In genomic region chr16:19386555-19386954, GRCh38 we compare ENCODE assay signal across 33 cellular contexts. TPM values are rescaled to one million over a fixed set of nuclear protein-coding genes. Genes with fewer than 3 reads are reported as not detected.
"Had no signal": no experiment of that assay in that cellular context is flagged by ENCODE, and none has a peak within 500 bp of the region (broad histone marks: within the 10 kb centered on the region; RNA-seq: fewer than 3 reads in every experiment).

No MANE protein-coding gene starts in this region.

- H3K27me3 ChIP-seq: adrenal gland, body of pancreas, foreskin keratinocyte had no signal

- H3K27ac ChIP-seq: adrenal gland, body of pancreas, esophagus muscularis mucosa, foreskin keratinocyte, gastrocnemius medialis had no signal

- DNase-seq: activated CD4-positive, alpha-beta memory T cell treated with anti-CD3 and anti-CD28 coated beads for 36 hours; activated CD4-positive, alpha-beta T cell treated with anti-CD3 and anti-CD28 coated beads for 36 hours; activated CD4-positive, alpha-beta T cell treated with anti-CD3 and anti-CD28 coated beads, Interleukin-2, amount 10 ng/mL, durations not matched to agents 24 days and 14 days; activated CD4-positive, CD25-positive, alpha-beta regulatory T cell; activated CD4-positive, CD25-positive, alpha-beta regulatory T cell treated with anti-CD3 and anti-CD28 coated beads, Interleukin-2, amount 50 U/mL, for 72 hours; activated CD8-positive, alpha-beta memory T cell treated with anti-CD3 and anti-CD28 coated beads, Interleukin-2, amount 10 ng/mL, durations not matched to agents 7 days and 5 days; activated CD8-positive, alpha-beta memory T cell treated with anti-CD3 and anti-CD28 coated beads, Interleukin-2, amount 50 U/mL, for 4 hours; activated CD8-positive, alpha-beta T cell treated with anti-CD3 and anti-CD28 coated beads, Interleukin-2, amount 10 ng/mL, durations not matched to agents 7 days and 5 days; activated effector memory CD4-positive, alpha-beta T cell treated with anti-CD3 and anti-CD28 coated beads, Interleukin-2, amount 50 U/mL, for 16 hours; activated naive CD4-positive, alpha-beta T cell treated with anti-CD3 and anti-CD28 coated beads for 36 hours; activated naive CD8-positive, alpha-beta T cell treated with anti-CD3 and anti-CD28 coated beads for 36 hours; activated naive CD8-positive, alpha-beta T cell treated with anti-CD3 and anti-CD28 coated beads, Interleukin-2, amount 50 U/mL, for 24 hours; activated T-cell treated with anti-CD3 and anti-CD28 coated beads, Interleukin-2, amount 50 U/mL, for 1 hour; activated T-cell treated with anti-CD3 and anti-CD28 coated beads, Interleukin-2, amount 50 U/mL, for 48 hours; adrenal gland; amygdala; aorta; body of pancreas; caudate nucleus; cortex of kidney; dermis blood vessel endothelial cell; effector CD4-positive, alpha-beta T cell; effector memory CD8-positive, alpha-beta T cell; erythroblast; foreskin keratinocyte; gastrocnemius medialis; glutamatergic neuron; T-helper 2 cell had no signal

- H3K4me3 ChIP-seq: adrenal gland, body of pancreas, esophagus muscularis mucosa, gastrocnemius medialis had no signal

- H3K36me3 ChIP-seq: adrenal gland, esophagus muscularis mucosa, gastrocnemius medialis had no signal

- H3K4me1 ChIP-seq: adrenal gland, esophagus muscularis mucosa, gastrocnemius medialis had no signal

- H3K9me3 ChIP-seq: adrenal gland, body of pancreas, gastrocnemius medialis had no signal

RNA-seq across cellular contexts. Expression of gene TMC5, which starts 31.1 kb away (rescaled TPM):
- total RNA-seq: activated CD4-positive, alpha-beta memory T cell treated with anti-CD3 and anti-CD28 coated beads for 36 hours; activated CD4-positive, alpha-beta T cell treated with anti-CD3 and anti-CD28 coated beads for 36 hours; activated CD4-positive, alpha-beta T cell treated with anti-CD3 and anti-CD28 coated beads, Interleukin-2, amount 10 ng/mL, durations not matched to agents 24 days and 14 days; activated CD8-positive, alpha-beta memory T cell treated with anti-CD3 and anti-CD28 coated beads for 36 hours; activated CD8-positive, alpha-beta T cell treated with anti-CD3 and anti-CD28 coated beads, Interleukin-2, amount 10 ng/mL, durations not matched to agents 7 days and 5 days; activated naive CD4-positive, alpha-beta T cell treated with anti-CD3 and anti-CD28 coated beads for 36 hours; activated naive CD8-positive, alpha-beta T cell treated with anti-CD3 and anti-CD28 coated beads for 36 hours; activated T-helper 2 cell treated with anti-CD3 and anti-CD28 coated beads, Interferon-gamma antibody, Interleukin-2, Interleukin-4, amounts not matched to agents 10 μg/mL and 5 μg/mL and 100 μg/mL, durations not matched to agents 14 hours and 24 hours and 36 hours; chondrocyte; dermis blood vessel endothelial cell; T-helper 1 cell treated with Interleukin-12 subunit alpha and Interleukin-12 subunit beta and Interleukin-4 antibody, amounts not matched to agents 30 ng/mL and 1 ng/mL, for 36 hours had no signal
